ENCODE assay signal across 21 cellular contexts in genomic region chr10:64173826-64174225, GRCh38.
"Had no signal": no experiment of that assay in that cellular context is flagged by ENCODE, and none has a peak within 500 bp of the region (broad histone marks: within the 10 kb centered on the region; RNA-seq: fewer than 3 reads in every experiment).

No MANE protein-coding gene starts in this region.

- ATAC-seq: left cardiac atrium; mucosa of descending colon; naive thymus-derived CD8-positive, alpha-beta T cell; psoas muscle; right lobe of liver had no signal

- H3K27ac ChIP-seq: esophagus squamous epithelium, hepatocyte, parathyroid adenoma, psoas muscle, right lobe of liver, stomach, thoracic aorta, transverse colon had no signal

- H3K9me3 ChIP-seq: esophagus squamous epithelium, mucosa of descending colon, psoas muscle, right lobe of liver, stomach, thoracic aorta, transverse colon had no signal

- H3K4me3 ChIP-seq: esophagus squamous epithelium, hepatocyte, mucosa of descending colon, psoas muscle, right lobe of liver, stomach, thoracic aorta, transverse colon had no signal

- H3K27me3 ChIP-seq: esophagus squamous epithelium, hepatocyte, right lobe of liver, stomach, transverse colon had no signal

- H3K36me3 ChIP-seq: esophagus squamous epithelium, right lobe of liver, stomach, thoracic aorta, transverse colon had no signal

- DNase-seq: cerebellar nuclear complex; esophagus squamous epithelium; foreskin fibroblast; head of caudate nucleus; kidney; left cardiac atrium; mammary epithelial cell; mucosa of descending colon; naive thymus-derived CD8-positive, alpha-beta T cell; psoas muscle; retina; right lobe of liver; stimulated activated CD4-positive, alpha-beta T cell treated with anti-CD3 and anti-CD28 coated beads, Interleukin-2, amount 100 ng/mL, for 24 hours; stimulated activated CD4-positive, alpha-beta T cell treated with anti-CD3 and anti-CD28 coated beads, Interleukin-4, amount 100 ng/mL, for 4 hours; stimulated activated naive CD4-positive, alpha-beta T cell; stomach; substantia nigra; transverse colon had no signal
